In the genomic region with DNA sequence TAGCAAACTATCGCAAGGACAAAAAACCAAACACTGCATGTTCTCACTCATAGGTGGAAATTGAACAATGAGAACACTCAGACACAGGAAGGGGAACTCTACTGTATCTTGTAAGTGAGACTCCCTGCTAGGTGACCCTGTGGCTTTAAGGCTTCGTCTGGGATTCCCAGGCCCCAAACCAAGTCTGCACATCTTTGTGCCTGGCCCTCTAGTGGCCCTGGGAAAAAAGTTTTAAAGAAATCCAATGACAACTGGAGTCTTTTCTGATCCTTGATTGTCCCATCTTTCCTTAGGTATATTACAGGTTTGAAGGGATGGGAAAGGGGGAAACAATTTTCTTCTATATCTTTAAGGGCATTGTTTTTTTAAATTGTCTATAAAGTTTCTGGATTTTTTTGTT, we compare ENCODE assay signal across 8 cellular contexts. TPM values are rescaled to one million over a fixed set of nuclear protein-coding genes. Genes with fewer than 3 reads are reported as not detected.
DNase-seq lines count a peak whose midpoint lies in the region; ATAC-seq and TF ChIP-seq lines count a peak whose summit lies in the region.

No MANE protein-coding gene starts in this region.

- TF ChIP-seq POLR2A in gastroesophageal sphincter (IDR thresholded peaks at IDR 0.05), result no peak
- TF ChIP-seq POLR2A in uterus (IDR thresholded peaks at IDR 0.05), result no peak

- no peaks in the 10 kb centered on the region for H3K36me3 ChIP-seq in H7 (replicated peaks; ENCODE audit: control insufficient read depth, insufficient read depth, low read length)
- H3K36me3 ChIP-seq in gastroesophageal sphincter, result no peaks in the 10 kb centered on the region
- no peaks in the 10 kb centered on the region for H3K36me3 ChIP-seq in uterus

- no peak for TF ChIP-seq EP300 in gastroesophageal sphincter (IDR thresholded peaks at IDR 0.05)

- no peak overlapping the region for H3K27ac ChIP-seq in C4-2B
- no peak overlapping the region for H3K27ac ChIP-seq in gastroesophageal sphincter
- no peak overlapping the region for H3K27ac ChIP-seq in uterus

- no peaks in the 10 kb centered on the region for H3K27me3 ChIP-seq in H7 (ENCODE audit: control insufficient read depth, insufficient read depth, low read length)
- H3K27me3 ChIP-seq in gastroesophageal sphincter, result no peaks in the 10 kb centered on the region
- H3K27me3 ChIP-seq in uterus, result no peaks in the 10 kb centered on the region

- H3K4me3 ChIP-seq in H7 (ENCODE audit: insufficient read depth, low read depth, low read length) (no peak overlapping the region), gastroesophageal sphincter (no peak overlapping the region), uterus (no peak overlapping the region)

- 56 to 57% methylated on average over 2 of the region's 2 CpGs for WGBS in gastroesophageal sphincter (ENCODE audit: low coverage in 1 of 2), 2 donors

- ATAC-seq in left colon, result peak; percentile 62
- no peak for ATAC-seq in gastroesophageal sphincter

- no peaks in the 10 kb centered on the region for H3K9me3 ChIP-seq in gastroesophageal sphincter
- H3K9me3 ChIP-seq in uterus, result no peaks in the 10 kb centered on the region

- intact Hi-C loops in left colon (cut with DNase I, micrococcal nuclease) (no loop called here), uterus (cut with DNase I; ENCODE audit: low total_unique reads) (no loop called here)

- peak; percentile 67 for TF ChIP-seq CTCF in C4-2B (conservative IDR thresholded peaks at IDR 0.05)
- TF ChIP-seq CTCF in gastroesophageal sphincter (IDR thresholded peaks at IDR 0.05), result no peak
- no peak for TF ChIP-seq CTCF in uterus (IDR thresholded peaks at IDR 0.05)

- DNase-seq in H7 (peak; percentile 11), UCSD-AML1 (lab: John Stamatoyannopoulos, UW; ENCODE audit: unreplicated experiment) (peak; percentile 9), left colon (peak in 1 of 2 donors; percentile 5), NCI-H2196 treated with DMSO at 0.1 percent for 48 hours (lab: John Stamatoyannopoulos, UW; ENCODE audit: unreplicated experiment) (no peak), uterus (no peak)
- DNase-seq in stimulated activated CD4-positive, alpha-beta T cell treated with anti-CD3 and anti-CD28 coated beads, Interleukin-4, amount 100 ng/mL, for 4 hours, result no peak

- H3K4me1 ChIP-seq in gastroesophageal sphincter, result no peaks in the 10 kb centered on the region
- H3K4me1 ChIP-seq in uterus, result no peaks in the 10 kb centered on the region

RNA-seq across cellular contexts. Expression of gene LIPM, which starts 10.6 kb away (rescaled TPM):
- total RNA-seq in H7 (2014; rRNA removed; shearing (Covaris generic)), result not detected in 2 replicates
- not detected for total RNA-seq in left colon
- total RNA-seq in gastroesophageal sphincter, result not detected
- total RNA-seq in uterus, result not detected

RNA-seq across cellular contexts. Expression of gene LIPN, which starts 32.1 kb away (rescaled TPM):
- total RNA-seq in H7 (2014; rRNA removed; shearing (Covaris generic)), result not detected in 2 replicates
- not detected for total RNA-seq in left colon
- total RNA-seq in gastroesophageal sphincter, result under 1 TPM in 1 of 4 donors, not detected in 3; 0.94 TPM
- not detected for total RNA-seq in uterus

RNA-seq across cellular contexts. Expression of gene ANKRD22, which starts 59.7 kb away (rescaled TPM):
- total RNA-seq in H7 (2014; rRNA removed; shearing (Covaris generic)), result not detected in 2 replicates
- total RNA-seq in left colon, result 10 to 100 TPM; 13.7 to 21.6 TPM
- total RNA-seq in gastroesophageal sphincter, result under 1 TPM in 1 of 4 donors, not detected in 3; 0.96 TPM
- total RNA-seq in uterus, result under 1 TPM in 1 of 4 donors, not detected in 3; 0.48 TPM

Comparison
In these comparisons a context has a peak if more than half of its experiments do, and no peak if none do; other contexts are left out.
1. DNase-seq: peak in H7 (single experiment) and UCSD-AML1 (single experiment); none in NCI-H2196 treated with DMSO at 0.1 percent for 48 hours (single experiment), stimulated activated CD4-positive, alpha-beta T cell treated with anti-CD3 and anti-CD28 coated beads, Interleukin-4, amount 100 ng/mL, for 4 hours (0 of 2) and uterus (0 of 2).
2. RNA of gene ANKRD22, which starts 59.7 kb away (total RNA-seq): 13.7 to 21.6 TPM in left colon; 0.48 TPM in uterus, not detected in H7 and 0.96 TPM in gastroesophageal sphincter; every median in the first group is over 4 times any median in the second.